ENCODE assay signal across 20 cellular contexts in genomic region chr2:67790622-67791021, GRCh38.
DNase-seq lines count a peak whose midpoint lies in the region; ATAC-seq and TF ChIP-seq lines count a peak whose summit lies in the region.
"Had no signal": no experiment of that assay in that cellular context is flagged by ENCODE, and none has a peak within 500 bp of the region (broad histone marks: within the 10 kb centered on the region; RNA-seq: fewer than 3 reads in every experiment).

No MANE protein-coding gene starts in this region.

- H3K36me3 ChIP-seq in brain microvascular endothelial cell (replicated peaks) = no peaks in the 10 kb centered on the region
- no peaks in the 10 kb centered on the region for H3K36me3 ChIP-seq in upper lobe of left lung
- H3K36me3 ChIP-seq: uterus had no signal

- WGBS in upper lobe of left lung, 2 donors = 84 to 94% methylated on average over 2 of the region's 2 CpGs

- TF ChIP-seq POLR2A in upper lobe of left lung (IDR thresholded peaks at IDR 0.05) = no peak

- CTCF ChIA-PET in activated naive CD4-positive, alpha-beta T cell treated with anti-CD3 and anti-CD28 coated beads for 36 hours (lab: Charles Lee) = no interaction called here

- H3K27ac Mint-ChIP-seq in T-helper 2 cell treated with Interferon-gamma antibody and Interleukin-4, amounts not matched to agents 5 μg/mL and 100 μg/mL, for 36 hours = no peak overlapping the region
- no peak overlapping the region for H3K27ac Mint-ChIP-seq in activated naive CD4-positive, alpha-beta T cell treated with anti-CD3 and anti-CD28 coated beads for 36 hours
- H3K27ac Mint-ChIP-seq: activated naive CD8-positive, alpha-beta T cell treated with anti-CD3 and anti-CD28 coated beads, Interleukin-2, amount 10 ng/mL, durations not matched to agents 7 days and 5 days; activated T-cell treated with anti-CD3 and anti-CD28 coated beads, Interleukin-2, amount 50 U/mL, for 24 hours; progenitor cell of endocrine pancreas had no signal

- no peak overlapping the region for H3K27ac ChIP-seq in brain microvascular endothelial cell
- H3K27ac ChIP-seq in upper lobe of left lung = no peak overlapping the region
- H3K27ac ChIP-seq: coronary artery, SK-N-MC, uterus had no signal

- TF ChIP-seq CTCF in brain microvascular endothelial cell (IDR thresholded peaks at IDR 0.05; ENCODE audit: low read depth, low read length, missing control alignments) (no peak), upper lobe of left lung (IDR thresholded peaks at IDR 0.05) (no peak)

- H3K4me1 ChIP-seq in upper lobe of left lung = no peaks in the 10 kb centered on the region
- H3K4me1 ChIP-seq: uterus had no signal

- DNase-seq in AG08395 (ENCODE audit: low spot score) (peak; percentile 55), HT1080 (ENCODE audit: low read depth) (peak; percentile 95), brain microvascular endothelial cell (peak; percentile 88), hepatic stellate cell (ENCODE audit: low spot score) (peak; percentile 50), NCI-H2029 treated with DMSO at 0.1 percent for 48 hours (lab: John Stamatoyannopoulos, UW) (no peak), upper lobe of left lung (no peak)
- no peak for DNase-seq in T-helper 2 cell treated with Interferon-gamma antibody and Interleukin-4, amounts not matched to agents 5 μg/mL and 100 μg/mL, for 36 hours (ENCODE audit: low spot score)
- DNase-seq in activated naive CD4-positive, alpha-beta T cell treated with anti-CD3 and anti-CD28 coated beads for 36 hours = no peak
- DNase-seq: activated CD4-positive, alpha-beta T cell treated with anti-CD3 and anti-CD28 coated beads, Interleukin-2, amount 50 U/mL, for 1 hour; activated naive CD8-positive, alpha-beta T cell treated with anti-CD3 and anti-CD28 coated beads, Interleukin-2, amount 10 ng/mL, durations not matched to agents 7 days and 5 days; activated T-cell treated with anti-CD3 and anti-CD28 coated beads, Interleukin-2, amount 50 U/mL, for 24 hours; hypothalamus; Kasumi-1; NCI-H510A; stimulated activated naive CD8-positive, alpha-beta T cell treated with anti-CD3 and anti-CD28 coated beads, Interleukin-15, amount 100 ng/mL, for 72 hours; uterus had no signal

- no peaks in the 10 kb centered on the region for H3K9me3 ChIP-seq in upper lobe of left lung
- H3K9me3 ChIP-seq: uterus had no signal

- no peaks in the 10 kb centered on the region for H3K4me1 Mint-ChIP-seq in T-helper 2 cell treated with Interferon-gamma antibody and Interleukin-4, amounts not matched to agents 5 μg/mL and 100 μg/mL, for 36 hours (ENCODE audit: low read depth)
- H3K4me1 Mint-ChIP-seq in activated naive CD4-positive, alpha-beta T cell treated with anti-CD3 and anti-CD28 coated beads for 36 hours (ENCODE audit: low read depth) = no peaks in the 10 kb centered on the region
- H3K4me1 Mint-ChIP-seq: activated naive CD8-positive, alpha-beta T cell treated with anti-CD3 and anti-CD28 coated beads, Interleukin-2, amount 10 ng/mL, durations not matched to agents 7 days and 5 days; stimulated activated naive CD8-positive, alpha-beta T cell treated with anti-CD3 and anti-CD28 coated beads, Interleukin-15, amount 100 ng/mL, for 72 hours had no signal

- no peak for TF ChIP-seq EP300 in upper lobe of left lung (IDR thresholded peaks at IDR 0.05)

- in situ Hi-C loops in brain microvascular endothelial cell (cut with HindIII; ENCODE audit: low pct_ligation_motif_present, low sequenced_read_pairs) = no loop called here

- no peaks in the 10 kb centered on the region for H3K36me3 Mint-ChIP-seq in T-helper 2 cell treated with Interferon-gamma antibody and Interleukin-4, amounts not matched to agents 5 μg/mL and 100 μg/mL, for 36 hours (ENCODE audit: low read depth)
- H3K36me3 Mint-ChIP-seq in activated naive CD4-positive, alpha-beta T cell treated with anti-CD3 and anti-CD28 coated beads for 36 hours (ENCODE audit: low read depth) = no peaks in the 10 kb centered on the region
- H3K36me3 Mint-ChIP-seq: activated naive CD8-positive, alpha-beta T cell treated with anti-CD3 and anti-CD28 coated beads, Interleukin-2, amount 10 ng/mL, durations not matched to agents 7 days and 5 days had no signal

- no peak overlapping the region for H3K4me3 Mint-ChIP-seq in T-helper 2 cell treated with Interferon-gamma antibody and Interleukin-4, amounts not matched to agents 5 μg/mL and 100 μg/mL, for 36 hours
- no peak overlapping the region for H3K4me3 Mint-ChIP-seq in activated naive CD4-positive, alpha-beta T cell treated with anti-CD3 and anti-CD28 coated beads for 36 hours
- H3K4me3 Mint-ChIP-seq: activated naive CD8-positive, alpha-beta T cell treated with anti-CD3 and anti-CD28 coated beads, Interleukin-2, amount 10 ng/mL, durations not matched to agents 7 days and 5 days; activated T-cell treated with anti-CD3 and anti-CD28 coated beads, Interleukin-2, amount 50 U/mL, for 24 hours; stimulated activated naive CD8-positive, alpha-beta T cell treated with anti-CD3 and anti-CD28 coated beads, Interleukin-15, amount 100 ng/mL, for 72 hours had no signal

- H3K27me3 Mint-ChIP-seq in T-helper 2 cell treated with Interferon-gamma antibody and Interleukin-4, amounts not matched to agents 5 μg/mL and 100 μg/mL, for 36 hours (ENCODE audit: low read depth) = no peaks in the 10 kb centered on the region
- H3K27me3 Mint-ChIP-seq in activated naive CD4-positive, alpha-beta T cell treated with anti-CD3 and anti-CD28 coated beads for 36 hours (ENCODE audit: low read depth) = peaks cover 2% of the 10 kb centered on the region
- H3K27me3 Mint-ChIP-seq: progenitor cell of endocrine pancreas; stimulated activated naive CD8-positive, alpha-beta T cell treated with anti-CD3 and anti-CD28 coated beads, Interleukin-15, amount 100 ng/mL, for 72 hours had no signal

- H3K4me3 ChIP-seq in brain microvascular endothelial cell (ENCODE audit: low read depth, low read length) (no peak overlapping the region), upper lobe of left lung (no peak overlapping the region)
- H3K4me3 ChIP-seq: coronary artery, SK-N-MC, uterus had no signal

- ATAC-seq in upper lobe of left lung (ENCODE audit: low FRiP score in 2 of 2) = no peak
- ATAC-seq: left lobe of liver; stimulated activated naive CD8-positive, alpha-beta T cell treated with anti-CD3 and anti-CD28 coated beads, Interleukin-15, amount 100 ng/mL, for 72 hours had no signal

- H3K9me3 Mint-ChIP-seq in T-helper 2 cell treated with Interferon-gamma antibody and Interleukin-4, amounts not matched to agents 5 μg/mL and 100 μg/mL, for 36 hours = no peaks in the 10 kb centered on the region
- H3K9me3 Mint-ChIP-seq in activated naive CD4-positive, alpha-beta T cell treated with anti-CD3 and anti-CD28 coated beads for 36 hours = no peaks in the 10 kb centered on the region
- H3K9me3 Mint-ChIP-seq: activated naive CD8-positive, alpha-beta T cell treated with anti-CD3 and anti-CD28 coated beads, Interleukin-2, amount 10 ng/mL, durations not matched to agents 7 days and 5 days; activated T-cell treated with anti-CD3 and anti-CD28 coated beads, Interleukin-2, amount 50 U/mL, for 24 hours; stimulated activated naive CD8-positive, alpha-beta T cell treated with anti-CD3 and anti-CD28 coated beads, Interleukin-15, amount 100 ng/mL, for 72 hours had no signal

- no peaks in the 10 kb centered on the region for H3K27me3 ChIP-seq in brain microvascular endothelial cell (replicated peaks)
- H3K27me3 ChIP-seq in upper lobe of left lung = no peaks in the 10 kb centered on the region
- H3K27me3 ChIP-seq: uterus had no signal

- intact Hi-C loops in activated naive CD4-positive, alpha-beta T cell treated with anti-CD3 and anti-CD28 coated beads for 36 hours (cut with micrococcal nuclease) = no loop called here

Comparison
In these comparisons a context has a peak if more than half of its experiments do, and no peak if none do; other contexts are left out.
1. DNase-seq: peak in AG08395 (single experiment), HT1080 (single experiment), brain microvascular endothelial cell (single experiment) and hepatic stellate cell (single experiment); none in NCI-H2029 treated with DMSO at 0.1 percent for 48 hours (single experiment), T-helper 2 cell treated with Interferon-gamma antibody and Interleukin-4, amounts not matched to agents 5 μg/mL and 100 μg/mL, for 36 hours (single experiment), upper lobe of left lung (0 of 2) and activated naive CD4-positive, alpha-beta T cell treated with anti-CD3 and anti-CD28 coated beads for 36 hours (single experiment).